Comparison of ENCODE assay signal across 19 cellular contexts in the genomic region with DNA sequence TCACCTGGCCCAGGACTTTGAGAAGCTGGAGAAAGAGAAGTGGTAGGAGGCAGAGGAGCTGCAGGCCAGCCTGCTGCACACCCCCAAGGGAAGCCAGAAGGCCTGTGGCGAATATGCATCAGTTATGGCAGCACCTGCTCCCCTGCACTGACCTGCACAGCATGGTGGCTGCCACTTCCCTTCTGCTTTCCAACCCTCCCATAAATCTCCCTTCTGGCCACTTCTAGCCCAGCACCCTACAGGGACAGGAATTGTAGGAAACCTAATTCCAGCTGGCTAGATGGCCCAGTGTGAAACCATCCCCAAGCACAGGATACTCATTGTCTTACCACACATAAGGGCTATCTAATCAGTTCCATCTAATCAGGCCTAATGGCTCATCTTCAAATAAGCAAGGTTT.
"Had no signal": no experiment of that assay in that cellular context is flagged by ENCODE, and none has a peak within 500 bp of the region (broad histone marks: within the 10 kb centered on the region; RNA-seq: fewer than 3 reads in every experiment).

No MANE protein-coding gene starts in this region.

- H3K27me3 Mint-ChIP-seq: activated CD4-positive, alpha-beta memory T cell treated with anti-CD3 and anti-CD28 coated beads for 36 hours; central memory CD8-positive, alpha-beta T cell; effector memory CD8-positive, alpha-beta T cell; stimulated activated naive CD8-positive, alpha-beta T cell treated with anti-CD3 and anti-CD28 coated beads, Interleukin-15, Interleukin-2, amounts not matched to agents 100 ng/mL and 50 ng/mL, for 24 hours had no signal

- H3K4me1 Mint-ChIP-seq: activated naive CD8-positive, alpha-beta T cell treated with anti-CD3 and anti-CD28 coated beads for 36 hours; central memory CD8-positive, alpha-beta T cell; neural crest cell; T-helper 17 cell had no signal

- H3K4me3 ChIP-seq: dorsolateral prefrontal cortex, esophagus muscularis mucosa, sigmoid colon, thyroid gland had no signal

- ATAC-seq: effector memory CD8-positive, alpha-beta T cell; left ventricle myocardium superior; T-helper 17 cell had no signal

- DNase-seq: activated CD4-positive, alpha-beta memory T cell treated with anti-CD3 and anti-CD28 coated beads for 36 hours; activated CD4-positive, alpha-beta T cell treated with anti-CD3 and anti-CD28 coated beads for 48 hours; activated CD4-positive, CD25-positive, alpha-beta regulatory T cell; activated naive CD4-positive, alpha-beta T cell treated with Interleukin-2 at 50 U/mL for 16 hours; activated naive CD8-positive, alpha-beta T cell treated with anti-CD3 and anti-CD28 coated beads for 36 hours; activated T-cell treated with anti-CD3 and anti-CD28 coated beads, Interleukin-2, amount 50 U/mL, for 48 hours; dorsolateral prefrontal cortex; effector memory CD8-positive, alpha-beta T cell; hippocampal formation; left ventricle myocardium superior; sigmoid colon; stimulated activated CD4-positive, alpha-beta T cell treated with anti-CD3 and anti-CD28 coated beads, Interleukin-4, amount 100 ng/mL, for 24 hours; substantia nigra; T-helper 17 cell; thyroid gland had no signal

- H3K9me3 ChIP-seq: esophagus muscularis mucosa, sigmoid colon, thyroid gland had no signal

- H3K36me3 ChIP-seq: esophagus muscularis mucosa, sigmoid colon, thyroid gland had no signal

- H3K4me1 ChIP-seq: esophagus muscularis mucosa, sigmoid colon, thyroid gland had no signal

- H3K27ac ChIP-seq: dorsolateral prefrontal cortex, esophagus muscularis mucosa, sigmoid colon, thyroid gland had no signal

- H3K27ac Mint-ChIP-seq: activated CD4-positive, alpha-beta memory T cell treated with anti-CD3 and anti-CD28 coated beads for 36 hours; activated naive CD8-positive, alpha-beta T cell treated with anti-CD3 and anti-CD28 coated beads for 36 hours; effector memory CD8-positive, alpha-beta T cell; stimulated activated naive CD8-positive, alpha-beta T cell treated with anti-CD3 and anti-CD28 coated beads, Interleukin-15, Interleukin-2, amounts not matched to agents 100 ng/mL and 50 ng/mL, for 24 hours; T-helper 17 cell had no signal

- H3K27me3 ChIP-seq: esophagus muscularis mucosa, sigmoid colon, thyroid gland had no signal

- H3K4me3 Mint-ChIP-seq: activated CD4-positive, alpha-beta memory T cell treated with anti-CD3 and anti-CD28 coated beads for 36 hours; activated naive CD8-positive, alpha-beta T cell treated with anti-CD3 and anti-CD28 coated beads for 36 hours; central memory CD8-positive, alpha-beta T cell; effector memory CD8-positive, alpha-beta T cell; neural crest cell; stimulated activated naive CD8-positive, alpha-beta T cell treated with anti-CD3 and anti-CD28 coated beads, Interleukin-15, Interleukin-2, amounts not matched to agents 100 ng/mL and 50 ng/mL, for 24 hours; T-helper 17 cell had no signal

- H3K9me3 Mint-ChIP-seq: activated CD4-positive, alpha-beta memory T cell treated with anti-CD3 and anti-CD28 coated beads for 36 hours; activated naive CD8-positive, alpha-beta T cell treated with anti-CD3 and anti-CD28 coated beads for 36 hours; central memory CD8-positive, alpha-beta T cell; effector memory CD8-positive, alpha-beta T cell; neural crest cell; stimulated activated naive CD8-positive, alpha-beta T cell treated with anti-CD3 and anti-CD28 coated beads, Interleukin-15, Interleukin-2, amounts not matched to agents 100 ng/mL and 50 ng/mL, for 24 hours had no signal

- H3K36me3 Mint-ChIP-seq: activated CD4-positive, alpha-beta memory T cell treated with anti-CD3 and anti-CD28 coated beads for 36 hours; activated naive CD8-positive, alpha-beta T cell treated with anti-CD3 and anti-CD28 coated beads for 36 hours had no signal
